ENCODE assay signal across 8 cellular contexts in the genomic region with DNA sequence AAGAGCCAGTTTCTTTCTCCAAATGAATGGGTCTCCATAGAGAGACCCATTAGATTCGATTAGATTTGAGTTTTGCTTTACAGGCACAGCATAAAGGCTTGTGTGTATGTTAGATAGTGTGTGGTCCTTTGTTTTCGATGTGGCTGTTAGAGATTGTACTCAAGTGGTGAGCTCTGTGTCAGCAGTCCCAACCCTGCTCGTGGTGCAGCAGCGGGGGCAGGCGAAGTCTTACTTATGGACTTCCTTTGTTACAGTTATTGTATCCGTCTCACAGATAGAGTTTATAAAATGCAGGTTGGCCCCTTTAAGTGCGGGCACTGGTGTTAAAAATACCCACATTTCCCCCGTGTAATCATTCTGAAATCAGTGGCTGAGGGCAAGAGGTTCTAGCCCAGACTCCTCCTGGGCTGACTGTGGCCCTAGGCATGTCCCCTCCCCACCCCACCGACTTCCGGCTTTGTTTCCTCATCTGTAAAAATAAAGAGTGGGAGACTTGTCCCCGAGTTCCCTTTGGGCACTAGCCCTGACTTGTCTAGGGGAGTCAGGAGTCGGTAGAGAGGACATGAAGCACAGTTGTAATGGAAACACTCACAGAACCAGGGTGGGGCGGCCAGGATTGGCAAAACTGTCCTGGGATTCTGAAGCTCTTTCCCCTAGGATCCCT. TPM values are rescaled to one million over a fixed set of nuclear protein-coding genes. Genes with fewer than 3 reads are reported as not detected.
A peak's percentile ranks its signal among the peaks of the same experiment; 100 is the strongest.
DNase-seq lines count a peak whose midpoint lies in the region; ATAC-seq, FAIRE-seq and TF ChIP-seq lines count a peak whose summit lies in the region.

No MANE protein-coding gene starts in this region.

- WGBS in K562 (ENCODE audit: insufficient coverage, low coverage, missing lambda C conversion rate): 20% methylated on average over 13 of the region's 13 CpGs

- CTCF ChIA-PET in K562 (lab: Yijun Ruan, JAX; ENCODE audit: low intra/inter-chr PET ratio): no interaction called here

- peaks cover 12 to 42% of the 10 kb centered on the region in 2 experiments for H3K4me1 ChIP-seq in K562 (replicated peaks in 1 of 2; ENCODE audit: control insufficient read depth in 2 of 2, insufficient read depth in 2 of 2, low read length in 2 of 2)

- intact Hi-C loops in K562 (cut with micrococcal nuclease): loop anchor here (5.0 to 10.0 kb wide), 3 partner anchors 109 to 581 kb away; no protein-coding TSS in a partner anchor

- in situ Hi-C loops in K562 (cut with MboI): loop anchor here (5.0 to 10.0 kb wide), 3 partner anchors 249 to 571 kb away; no protein-coding TSS in a partner anchor

- no peaks in the 10 kb centered on the region for H3K9me1 ChIP-seq in K562 (ENCODE audit: control insufficient read depth, insufficient read depth, low read length)

- peak; percentile 33 for DNase-seq in GM10266 (ENCODE audit: extremely low spot score)
- peak; percentile 86 for DNase-seq in NCI-H748 (lab: John Stamatoyannopoulos, UW; ENCODE audit: unreplicated experiment)
- peak in 3 of 4 experiments; percentile 25 to 67 (median 56) for DNase-seq in K562 (ENCODE audit: extremely low read depth in 1 of 4, low spot score in 3 of 4)
- DNase-seq in middle frontal gyrus (ENCODE audit: extremely low spot score, low spot score): peak; percentile 10
- DNase-seq in dedifferentiated amniotic fluid mesenchymal stem cell (ENCODE audit: extremely low spot score): no peak
- no peak for DNase-seq in HuH-7 (ENCODE audit: low spot score)

- H3K27me3 ChIP-seq in K562 (ENCODE audit: control insufficient read depth in 2 of 2, insufficient read depth in 2 of 2, low read length in 2 of 2): peaks cover 16 to 23% of the 10 kb centered on the region in 2 experiments

- no peaks in the 10 kb centered on the region for H3K79me2 ChIP-seq in K562 (ENCODE audit: control insufficient read depth, insufficient read depth, low read length)

- peak overlapping the region; percentile 48 for H3K27ac ChIP-seq in K562 (ENCODE audit: extremely low read depth, low read depth, low read length)

- H3K9ac ChIP-seq in K562 (ENCODE audit: insufficient read depth in 1 of 2, low read depth in 2 of 2, low read length in 2 of 2): peak overlapping the region; percentile 5 to 21; a peak in 2 of 4 replicates

- H3K4me3 ChIP-seq in K562: no peak overlapping the region

- H3K9me3 ChIP-seq in K562 (replicated peaks; ENCODE audit: control insufficient read depth, insufficient read depth, low read depth, low read length): no peaks in the 10 kb centered on the region

- peak overlapping the region; percentile 30 for H3K4me2 ChIP-seq in K562 (ENCODE audit: insufficient read depth, low read length)

- FAIRE-seq in K562 (lab: Jason Lieb, UNC): peak; percentile 72

- H4K20me1 ChIP-seq in K562 (replicated peaks; ENCODE audit: control insufficient read depth, insufficient read depth, low read length): no peaks in the 10 kb centered on the region

- H3K36me3 ChIP-seq in K562 (ENCODE audit: control insufficient read depth, insufficient read depth, low read length): no peaks in the 10 kb centered on the region

- TF ChIP-seq EP300 in K562 (IDR thresholded peaks at IDR 0.05; ENCODE audit: low read length): no peak

- no peak for TF ChIP-seq RAD21 in K562 (CRISPR knock-in tag; conservative IDR thresholded peaks at IDR 0.05 in 1 of 2, IDR thresholded peaks at IDR 0.05 in 1 of 2)

- ATAC-seq in HG02642 (IDR thresholded peaks at IDR 0.05; ENCODE audit: poor library complexity, unreplicated experiment): peak; percentile 56
- ATAC-seq in K562: peak; percentile 63
- ATAC-seq in HG03097 (IDR thresholded peaks at IDR 0.05; ENCODE audit: low FRiP score, unreplicated experiment): no peak

- no TSS peak for BruUV-seq in K562 (replicated peaks; lab: Mats Ljungman, UMichigan)

- H2AFZ ChIP-seq in K562 (ENCODE audit: low read depth, low read length): peak overlapping the region; percentile 75

- no peak for TF ChIP-seq POLR2A in K562 (conservative IDR thresholded peaks at IDR 0.05)

- POLR2A ChIA-PET in K562 (lab: Yijun Ruan, JAX): interaction anchor here (0.7 to 2.4 kb wide), 6 partner anchors 7 to 644 kb away, joined by 3 to 7 read pairs (median 4); no protein-coding TSS in a partner anchor

- TF ChIP-seq CTCF in GM10266 (IDR thresholded peaks at IDR 0.05; ENCODE audit: control insufficient read depth, insufficient read depth, low read depth, missing control alignments) (no peak), K562 (IDR thresholded peaks at IDR 0.05 in 2 of 3, conservative IDR thresholded peaks at IDR 0.05 in 1 of 3; ENCODE audit: insufficient read depth in 2 of 3, low read depth in 1 of 3, low read length in 3 of 3) (no peak)

TF ChIP-seq in K562, 482 proteins besides CTCF, POLR2A, EP300 and RAD21 (continues in another document):
- 0 out of 2 replicates have a peak, but pooled peaks have one; percentile 43 for TF ChIP-seq ZNF644 (tag; IDR thresholded peaks at IDR 0.05; ENCODE audit: low read depth)
- TF ChIP-seq TCFL5 (CRISPR knock-in tag; conservative IDR thresholded peaks at IDR 0.05): no peak
- peak; percentile 70; the same call in 1 of the 2 replicates for TF ChIP-seq ETV5 (CRISPR knock-in tag; IDR thresholded peaks at IDR 0.05; ENCODE audit: low read depth)
- TF ChIP-seq ZNF830 (CRISPR knock-in tag; IDR thresholded peaks at IDR 0.05): no peak
- no peak for TF ChIP-seq EHMT2 (IDR thresholded peaks at IDR 0.05)
- TF ChIP-seq, protein P1, sequence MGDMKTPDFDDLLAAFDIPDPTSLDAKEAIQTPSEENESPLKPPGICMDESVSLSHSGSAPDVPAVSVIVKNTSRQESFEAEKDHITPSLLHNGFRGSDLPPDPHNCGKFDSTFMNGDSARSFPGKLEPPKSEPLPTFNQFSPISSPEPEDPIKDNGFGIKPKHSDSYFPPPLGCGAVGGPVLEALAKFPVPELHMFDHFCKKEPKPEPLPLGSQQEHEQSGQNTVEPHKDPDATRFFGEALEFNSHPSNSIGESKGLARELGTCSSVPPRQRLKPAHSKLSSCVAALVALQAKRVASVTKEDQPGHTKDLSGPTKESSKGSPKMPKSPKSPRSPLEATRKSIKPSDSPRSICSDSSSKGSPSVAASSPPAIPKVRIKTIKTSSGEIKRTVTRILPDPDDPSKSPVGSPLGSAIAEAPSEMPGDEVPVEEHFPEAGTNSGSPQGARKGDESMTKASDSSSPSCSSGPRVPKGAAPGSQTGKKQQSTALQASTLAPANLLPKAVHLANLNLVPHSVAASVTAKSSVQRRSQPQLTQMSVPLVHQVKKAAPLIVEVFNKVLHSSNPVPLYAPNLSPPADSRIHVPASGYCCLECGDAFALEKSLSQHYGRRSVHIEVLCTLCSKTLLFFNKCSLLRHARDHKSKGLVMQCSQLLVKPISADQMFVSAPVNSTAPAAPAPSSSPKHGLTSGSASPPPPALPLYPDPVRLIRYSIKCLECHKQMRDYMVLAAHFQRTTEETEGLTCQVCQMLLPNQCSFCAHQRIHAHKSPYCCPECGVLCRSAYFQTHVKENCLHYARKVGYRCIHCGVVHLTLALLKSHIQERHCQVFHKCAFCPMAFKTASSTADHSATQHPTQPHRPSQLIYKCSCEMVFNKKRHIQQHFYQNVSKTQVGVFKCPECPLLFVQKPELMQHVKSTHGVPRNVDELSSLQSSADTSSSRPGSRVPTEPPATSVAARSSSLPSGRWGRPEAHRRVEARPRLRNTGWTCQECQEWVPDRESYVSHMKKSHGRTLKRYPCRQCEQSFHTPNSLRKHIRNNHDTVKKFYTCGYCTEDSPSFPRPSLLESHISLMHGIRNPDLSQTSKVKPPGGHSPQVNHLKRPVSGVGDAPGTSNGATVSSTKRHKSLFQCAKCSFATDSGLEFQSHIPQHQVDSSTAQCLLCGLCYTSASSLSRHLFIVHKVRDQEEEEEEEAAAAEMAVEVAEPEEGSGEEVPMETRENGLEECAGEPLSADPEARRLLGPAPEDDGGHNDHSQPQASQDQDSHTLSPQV (IDR thresholded peaks at IDR 0.05): peak; percentile 71
- TF ChIP-seq ZNF444 (CRISPR knock-in tag; IDR thresholded peaks at IDR 0.05): no peak
- no peak for TF ChIP-seq POLR2AphosphoS5 (IDR thresholded peaks at IDR 0.05; ENCODE audit: control insufficient read depth, insufficient read depth, low read depth, low read length)
- no peak for TF ChIP-seq SMC3 (conservative IDR thresholded peaks at IDR 0.05; ENCODE audit: insufficient read depth, low read depth, low read length)
- no peak for TF ChIP-seq NR2C2 (CRISPR knock-in tag; IDR thresholded peaks at IDR 0.05)
- TF ChIP-seq NR2C2 (tag; IDR thresholded peaks at IDR 0.05): peak; percentile 31; the same call in 1 of the 2 replicates
- TF ChIP-seq ZBTB1 (CRISPR knock-in tag; IDR thresholded peaks at IDR 0.05; ENCODE audit: borderline replicate concordance, low read depth): no peak
- TF ChIP-seq TBL1XR1 (IDR thresholded peaks at IDR 0.05; ENCODE audit: low read length in 2 of 2): no peak
- TF ChIP-seq FOXJ3 (CRISPR knock-in tag; IDR thresholded peaks at IDR 0.05): no peak
- peak; percentile 47; the same call in 1 of the 2 replicates for TF ChIP-seq TEAD4 (IDR thresholded peaks at IDR 0.05; ENCODE audit: low read length)
- no peak for TF ChIP-seq TEAD4 (CRISPR knock-in tag; IDR thresholded peaks at IDR 0.05; ENCODE audit: borderline replicate concordance)
- no peak for TF ChIP-seq TGIF2 (CRISPR knock-in tag; IDR thresholded peaks at IDR 0.05)
- TF ChIP-seq RBM17 (IDR thresholded peaks at IDR 0.05; ENCODE audit: borderline replicate concordance, low read depth, low read length): no peak

RNA-seq across cellular contexts. Expression of a gene that starts 28.6 kb away (rescaled TPM):
- total RNA-seq in K562 (2011; cell fraction: chromatin; rRNA removed; ENCODE audit: low replicate concordance): 10.7 and 25.4 TPM in 2 replicates
- 8.7 and 10.9 TPM in 2 replicates for total RNA-seq in K562 (2011; cell fraction: nucleolus; rRNA removed)
- 20.8 and 31.9 TPM in 2 replicates for total RNA-seq in K562 (2011; cell fraction: nucleoplasm; rRNA removed)
- total RNA-seq in K562 (2014; rRNA removed): 8.8 and 10.0 TPM in 2 replicates
- 6.4 and 7.8 TPM in 2 replicates for total RNA-seq in K562 (2014; rRNA removed; fragmentation: Illumina TruSeq; extraction: Trizol)
- total RNA-seq in K562 (2015; rRNA removed; fragmentation: Illumina TruSeq; extraction: Trizol): 1.4 and 1.6 TPM in 2 replicates
- 5.0 and 7.7 TPM in 2 replicates for total RNA-seq in K562 (2021)
- polyA plus RNA-seq in K562 (2011; rRNA removed): 9.2 and 14.8 TPM in 2 replicates
- polyA plus RNA-seq in K562 (2011; cell fraction: cytosol; rRNA removed): 5.6 and 7.0 TPM in 2 replicates
- polyA plus RNA-seq in K562 (2011; cell fraction: nucleus; rRNA removed): 23.8 and 26.1 TPM in 2 replicates
- 3.4 and 5.4 TPM in 2 replicates for polyA plus RNA-seq in K562 (2012)
- polyA plus RNA-seq in K562 (2014; fragmentation: Illumina TruSeq; extraction: Trizol): 5.3 TPM in 2 replicates
- polyA plus RNA-seq in K562 (2014; fragmentation: Nextera tagmentation; extraction: Ambion mirVana): 1 to 10 TPM in 1 of 2 experiments, under 1 TPM in 1; 0.94 to 1.0 TPM
- polyA plus RNA-seq in K562 (2014; rRNA removed): 6.5 and 8.0 TPM in 2 replicates
- polyA minus RNA-seq in K562 (2011; rRNA and poly(A)+ RNA removed): 9.0 and 14.6 TPM in 2 replicates
- polyA minus RNA-seq in K562 (2011; cell fraction: cytosol; rRNA and poly(A)+ RNA removed): 1.7 and 6.6 TPM in 2 replicates
- polyA minus RNA-seq in K562 (2011; cell fraction: nucleus; rRNA and poly(A)+ RNA removed): 7.0 and 9.3 TPM in 2 replicates

Comparison
In these comparisons a context has a peak if more than half of its experiments do, and no peak if none do; other contexts are left out.
1. DNase-seq: peak in GM10266 (single experiment), NCI-H748 (single experiment), K562 (3 of 4) and middle frontal gyrus (single experiment); none in dedifferentiated amniotic fluid mesenchymal stem cell (single experiment) and HuH-7 (single experiment).